In genomic region chr12:10362828-10363664, GRCh38 we compare ENCODE assay signal across 1 cellular context.
TF ChIP-seq lines count a peak whose summit lies in the region.

No MANE protein-coding gene starts in this region.

TF ChIP-seq in K562, 482 proteins besides CTCF, POLR2A, EP300 and RAD21 (continued from another document and continues in another):
- TF ChIP-seq, protein P1, sequence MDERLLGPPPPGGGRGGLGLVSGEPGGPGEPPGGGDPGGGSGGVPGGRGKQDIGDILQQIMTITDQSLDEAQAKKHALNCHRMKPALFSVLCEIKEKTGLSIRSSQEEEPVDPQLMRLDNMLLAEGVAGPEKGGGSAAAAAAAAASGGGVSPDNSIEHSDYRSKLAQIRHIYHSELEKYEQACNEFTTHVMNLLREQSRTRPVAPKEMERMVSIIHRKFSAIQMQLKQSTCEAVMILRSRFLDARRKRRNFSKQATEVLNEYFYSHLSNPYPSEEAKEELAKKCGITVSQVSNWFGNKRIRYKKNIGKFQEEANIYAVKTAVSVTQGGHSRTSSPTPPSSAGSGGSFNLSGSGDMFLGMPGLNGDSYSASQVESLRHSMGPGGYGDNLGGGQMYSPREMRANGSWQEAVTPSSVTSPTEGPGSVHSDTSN (CRISPR knock-in tag; IDR thresholded peaks at IDR 0.05; ENCODE audit: low read depth), result no peak
- TF ChIP-seq, protein P1 (tag; conservative IDR thresholded peaks at IDR 0.05; ENCODE audit: low read depth), result peak; percentile 78
- TF ChIP-seq, protein P2, sequence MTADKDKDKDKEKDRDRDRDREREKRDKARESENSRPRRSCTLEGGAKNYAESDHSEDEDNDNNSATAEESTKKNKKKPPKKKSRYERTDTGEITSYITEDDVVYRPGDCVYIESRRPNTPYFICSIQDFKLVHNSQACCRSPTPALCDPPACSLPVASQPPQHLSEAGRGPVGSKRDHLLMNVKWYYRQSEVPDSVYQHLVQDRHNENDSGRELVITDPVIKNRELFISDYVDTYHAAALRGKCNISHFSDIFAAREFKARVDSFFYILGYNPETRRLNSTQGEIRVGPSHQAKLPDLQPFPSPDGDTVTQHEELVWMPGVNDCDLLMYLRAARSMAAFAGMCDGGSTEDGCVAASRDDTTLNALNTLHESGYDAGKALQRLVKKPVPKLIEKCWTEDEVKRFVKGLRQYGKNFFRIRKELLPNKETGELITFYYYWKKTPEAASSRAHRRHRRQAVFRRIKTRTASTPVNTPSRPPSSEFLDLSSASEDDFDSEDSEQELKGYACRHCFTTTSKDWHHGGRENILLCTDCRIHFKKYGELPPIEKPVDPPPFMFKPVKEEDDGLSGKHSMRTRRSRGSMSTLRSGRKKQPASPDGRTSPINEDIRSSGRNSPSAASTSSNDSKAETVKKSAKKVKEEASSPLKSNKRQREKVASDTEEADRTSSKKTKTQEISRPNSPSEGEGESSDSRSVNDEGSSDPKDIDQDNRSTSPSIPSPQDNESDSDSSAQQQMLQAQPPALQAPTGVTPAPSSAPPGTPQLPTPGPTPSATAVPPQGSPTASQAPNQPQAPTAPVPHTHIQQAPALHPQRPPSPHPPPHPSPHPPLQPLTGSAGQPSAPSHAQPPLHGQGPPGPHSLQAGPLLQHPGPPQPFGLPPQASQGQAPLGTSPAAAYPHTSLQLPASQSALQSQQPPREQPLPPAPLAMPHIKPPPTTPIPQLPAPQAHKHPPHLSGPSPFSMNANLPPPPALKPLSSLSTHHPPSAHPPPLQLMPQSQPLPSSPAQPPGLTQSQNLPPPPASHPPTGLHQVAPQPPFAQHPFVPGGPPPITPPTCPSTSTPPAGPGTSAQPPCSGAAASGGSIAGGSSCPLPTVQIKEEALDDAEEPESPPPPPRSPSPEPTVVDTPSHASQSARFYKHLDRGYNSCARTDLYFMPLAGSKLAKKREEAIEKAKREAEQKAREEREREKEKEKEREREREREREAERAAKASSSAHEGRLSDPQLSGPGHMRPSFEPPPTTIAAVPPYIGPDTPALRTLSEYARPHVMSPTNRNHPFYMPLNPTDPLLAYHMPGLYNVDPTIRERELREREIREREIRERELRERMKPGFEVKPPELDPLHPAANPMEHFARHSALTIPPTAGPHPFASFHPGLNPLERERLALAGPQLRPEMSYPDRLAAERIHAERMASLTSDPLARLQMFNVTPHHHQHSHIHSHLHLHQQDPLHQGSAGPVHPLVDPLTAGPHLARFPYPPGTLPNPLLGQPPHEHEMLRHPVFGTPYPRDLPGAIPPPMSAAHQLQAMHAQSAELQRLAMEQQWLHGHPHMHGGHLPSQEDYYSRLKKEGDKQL (CRISPR knock-in tag; IDR thresholded peaks at IDR 0.05; ENCODE audit: borderline replicate concordance), result no peak
- peak; percentile 84 for TF ChIP-seq MEIS2 (IDR thresholded peaks at IDR 0.05; ENCODE audit: partially characterized antibody)
- TF ChIP-seq SMARCE1 (IDR thresholded peaks at IDR 0.05), result peak; percentile 76
- peak; percentile 78; the same call in 1 of the 2 replicates for TF ChIP-seq GATA2 (CRISPR knock-in tag; IDR thresholded peaks at IDR 0.05)
- TF ChIP-seq SRSF9 (IDR thresholded peaks at IDR 0.05; ENCODE audit: borderline replicate concordance, low read depth, low read length), result no peak
- peak; percentile 48; the same call in 1 of the 2 replicates for TF ChIP-seq MYBL2 (IDR thresholded peaks at IDR 0.05; ENCODE audit: low read depth)
- TF ChIP-seq MYBL2 (CRISPR knock-in tag; IDR thresholded peaks at IDR 0.05; ENCODE audit: borderline replicate concordance), result no peak
- no peak for TF ChIP-seq XRCC4 (IDR thresholded peaks at IDR 0.05; ENCODE audit: extremely low read depth, insufficient read depth, insufficient read length)
- TF ChIP-seq, protein P3, sequence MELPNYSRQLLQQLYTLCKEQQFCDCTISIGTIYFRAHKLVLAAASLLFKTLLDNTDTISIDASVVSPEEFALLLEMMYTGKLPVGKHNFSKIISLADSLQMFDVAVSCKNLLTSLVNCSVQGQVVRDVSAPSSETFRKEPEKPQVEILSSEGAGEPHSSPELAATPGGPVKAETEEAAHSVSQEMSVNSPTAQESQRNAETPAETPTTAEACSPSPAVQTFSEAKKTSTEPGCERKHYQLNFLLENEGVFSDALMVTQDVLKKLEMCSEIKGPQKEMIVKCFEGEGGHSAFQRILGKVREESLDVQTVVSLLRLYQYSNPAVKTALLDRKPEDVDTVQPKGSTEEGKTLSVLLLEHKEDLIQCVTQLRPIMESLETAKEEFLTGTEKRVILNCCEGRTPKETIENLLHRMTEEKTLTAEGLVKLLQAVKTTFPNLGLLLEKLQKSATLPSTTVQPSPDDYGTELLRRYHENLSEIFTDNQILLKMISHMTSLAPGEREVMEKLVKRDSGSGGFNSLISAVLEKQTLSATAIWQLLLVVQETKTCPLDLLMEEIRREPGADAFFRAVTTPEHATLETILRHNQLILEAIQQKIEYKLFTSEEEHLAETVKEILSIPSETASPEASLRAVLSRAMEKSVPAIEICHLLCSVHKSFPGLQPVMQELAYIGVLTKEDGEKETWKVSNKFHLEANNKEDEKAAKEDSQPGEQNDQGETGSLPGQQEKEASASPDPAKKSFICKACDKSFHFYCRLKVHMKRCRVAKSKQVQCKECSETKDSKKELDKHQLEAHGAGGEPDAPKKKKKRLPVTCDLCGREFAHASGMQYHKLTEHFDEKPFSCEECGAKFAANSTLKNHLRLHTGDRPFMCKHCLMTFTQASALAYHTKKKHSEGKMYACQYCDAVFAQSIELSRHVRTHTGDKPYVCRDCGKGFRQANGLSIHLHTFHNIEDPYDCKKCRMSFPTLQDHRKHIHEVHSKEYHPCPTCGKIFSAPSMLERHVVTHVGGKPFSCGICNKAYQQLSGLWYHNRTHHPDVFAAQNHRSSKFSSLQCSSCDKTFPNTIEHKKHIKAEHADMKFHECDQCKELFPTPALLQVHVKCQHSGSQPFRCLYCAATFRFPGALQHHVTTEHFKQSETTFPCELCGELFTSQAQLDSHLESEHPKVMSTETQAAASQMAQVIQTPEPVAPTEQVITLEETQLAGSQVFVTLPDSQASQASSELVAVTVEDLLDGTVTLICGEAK (IDR thresholded peaks at IDR 0.05), result peak; percentile 78
- TF ChIP-seq, protein P3 (CRISPR knock-in tag; IDR thresholded peaks at IDR 0.05), result peak; percentile 70
- TF ChIP-seq TAF1 (IDR thresholded peaks at IDR 0.05; ENCODE audit: control insufficient read depth, extremely low read depth, insufficient read depth, low read length, severe bottlenecking), result no peak
- TF ChIP-seq, protein P4, sequence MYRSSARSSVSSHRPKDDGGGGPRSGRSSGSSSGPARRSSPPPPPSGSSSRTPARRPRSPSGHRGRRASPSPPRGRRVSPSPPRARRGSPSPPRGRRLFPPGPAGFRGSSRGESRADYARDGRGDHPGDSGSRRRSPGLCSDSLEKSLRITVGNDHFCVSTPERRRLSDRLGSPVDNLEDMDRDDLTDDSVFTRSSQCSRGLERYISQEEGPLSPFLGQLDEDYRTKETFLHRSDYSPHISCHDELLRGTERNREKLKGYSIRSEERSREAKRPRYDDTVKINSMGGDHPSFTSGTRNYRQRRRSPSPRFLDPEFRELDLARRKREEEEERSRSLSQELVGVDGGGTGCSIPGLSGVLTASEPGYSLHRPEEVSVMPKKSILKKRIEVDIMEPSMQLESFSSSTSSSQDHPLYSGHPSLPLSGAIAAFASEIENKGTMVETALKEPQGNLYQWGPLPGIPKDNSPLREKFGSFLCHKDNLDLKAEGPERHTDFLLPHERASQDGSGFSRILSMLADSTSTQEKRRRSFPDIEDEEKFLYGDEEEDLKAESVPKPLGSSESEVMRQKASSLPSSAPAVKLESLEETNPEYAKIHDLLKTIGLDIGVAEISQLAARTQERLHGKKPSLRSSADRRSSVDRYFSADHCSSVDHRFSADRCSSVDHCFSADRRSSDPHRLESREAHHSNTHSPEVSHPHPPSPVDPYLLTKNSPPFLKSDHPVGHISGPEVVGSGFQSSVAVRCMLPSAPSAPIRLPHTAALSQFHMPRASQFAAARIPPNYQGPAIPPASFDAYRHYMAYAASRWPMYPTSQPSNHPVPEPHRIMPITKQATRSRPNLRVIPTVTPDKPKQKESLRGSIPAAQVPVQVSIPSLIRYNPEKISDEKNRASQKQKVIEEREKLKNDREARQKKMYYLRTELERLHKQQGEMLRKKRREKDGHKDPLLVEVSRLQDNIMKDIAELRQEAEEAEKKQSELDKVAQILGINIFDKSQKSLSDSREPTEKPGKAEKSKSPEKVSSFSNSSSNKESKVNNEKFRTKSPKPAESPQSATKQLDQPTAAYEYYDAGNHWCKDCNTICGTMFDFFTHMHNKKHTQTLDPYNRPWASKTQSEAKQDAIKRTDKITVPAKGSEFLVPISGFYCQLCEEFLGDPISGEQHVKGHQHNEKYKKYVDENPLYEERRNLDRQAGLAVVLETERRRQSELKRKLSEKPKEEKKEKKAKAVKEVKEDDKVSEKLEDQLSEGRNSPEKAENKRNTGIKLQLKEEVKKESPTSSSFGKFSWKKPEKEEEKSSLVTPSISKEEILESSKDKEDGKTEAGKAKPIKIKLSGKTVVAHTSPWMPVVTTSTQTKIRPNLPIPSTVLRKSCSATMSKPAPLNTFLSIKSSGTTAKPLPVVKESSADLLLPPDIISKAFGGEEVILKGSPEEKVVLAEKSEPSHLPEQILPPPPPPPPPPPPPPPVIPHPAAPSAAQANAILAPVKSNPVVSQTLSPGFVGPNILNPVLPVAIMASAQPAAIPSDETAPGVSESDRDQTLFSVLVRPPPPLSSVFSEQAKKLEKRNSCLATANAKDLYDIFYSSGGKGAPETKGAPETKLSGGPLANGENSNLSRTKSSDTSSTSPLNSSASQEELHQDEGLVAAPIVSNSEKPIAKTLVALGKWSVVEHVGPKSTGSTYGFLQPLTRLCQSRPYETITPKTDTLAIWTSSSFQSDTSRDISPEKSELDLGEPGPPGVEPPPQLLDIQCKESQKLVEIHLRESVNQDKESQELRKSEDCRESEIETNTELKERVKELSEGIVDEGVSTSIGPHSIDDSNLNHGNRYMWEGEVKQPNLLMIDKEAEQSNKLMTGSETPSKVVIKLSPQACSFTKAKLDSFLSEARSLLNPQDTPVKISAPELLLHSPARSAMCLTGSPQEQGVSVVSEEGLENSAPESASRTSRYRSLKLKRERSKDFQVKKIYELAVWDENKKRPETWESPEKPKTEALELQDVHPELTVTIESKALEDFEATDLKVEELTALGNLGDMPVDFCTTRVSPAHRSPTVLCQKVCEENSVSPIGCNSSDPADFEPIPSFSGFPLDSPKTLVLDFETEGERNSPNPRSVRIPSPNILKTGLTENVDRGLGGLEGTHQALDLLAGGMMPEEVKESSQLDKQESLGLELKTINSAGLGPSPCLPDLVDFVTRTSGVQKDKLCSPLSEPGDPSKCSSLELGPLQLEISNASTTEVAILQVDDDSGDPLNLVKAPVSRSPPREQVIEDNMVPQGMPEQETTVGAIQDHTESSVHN (IDR thresholded peaks at IDR 0.05; ENCODE audit: borderline replicate concordance in 1 of 2, low read depth in 1 of 2), result 0 out of 4 replicates have a peak, but pooled peaks of 1 of the 2 experiments have one; percentile 41
- TF ChIP-seq, protein P5, sequence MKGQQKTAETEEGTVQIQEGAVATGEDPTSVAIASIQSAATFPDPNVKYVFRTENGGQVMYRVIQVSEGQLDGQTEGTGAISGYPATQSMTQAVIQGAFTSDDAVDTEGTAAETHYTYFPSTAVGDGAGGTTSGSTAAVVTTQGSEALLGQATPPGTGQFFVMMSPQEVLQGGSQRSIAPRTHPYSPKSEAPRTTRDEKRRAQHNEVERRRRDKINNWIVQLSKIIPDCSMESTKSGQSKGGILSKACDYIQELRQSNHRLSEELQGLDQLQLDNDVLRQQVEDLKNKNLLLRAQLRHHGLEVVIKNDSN (CRISPR knock-in tag; IDR thresholded peaks at IDR 0.05), result no peak
- no peak for TF ChIP-seq ZNF217 (CRISPR knock-in tag; IDR thresholded peaks at IDR 0.05)
- TF ChIP-seq JUN (IDR thresholded peaks at IDR 0.05; ENCODE audit: borderline replicate concordance, low read depth, low read length), result 0 out of 2 replicates have a peak, but pooled peaks have one; percentile 17
- TF ChIP-seq JUN (CRISPR knock-in tag; IDR thresholded peaks at IDR 0.05; ENCODE audit: borderline replicate concordance), result no peak
- no peak for TF ChIP-seq GATAD2A (IDR thresholded peaks at IDR 0.05)
- TF ChIP-seq STAT5B (CRISPR knock-in tag; IDR thresholded peaks at IDR 0.05), result no peak
- TF ChIP-seq ZFP30 (CRISPR knock-in tag; IDR thresholded peaks at IDR 0.05; ENCODE audit: borderline replicate concordance), result no peak
- TF ChIP-seq NR2C2 (CRISPR knock-in tag; IDR thresholded peaks at IDR 0.05), result no peak
- no peak for TF ChIP-seq NR2C2 (tag; IDR thresholded peaks at IDR 0.05)
- peak; percentile 74 for TF ChIP-seq SMARCA4 (IDR thresholded peaks at IDR 0.05)
- peak; percentile 57; the same call in 1 of the 2 replicates for TF ChIP-seq KLF16 (IDR thresholded peaks at IDR 0.05)
- TF ChIP-seq NFRKB (IDR thresholded peaks at IDR 0.05; ENCODE audit: low read depth), result 0 out of 2 replicates have a peak, but pooled peaks have one; percentile 34
- TF ChIP-seq ZNF133 (CRISPR knock-in tag; IDR thresholded peaks at IDR 0.05), result no peak
- TF ChIP-seq PCBP1 (IDR thresholded peaks at IDR 0.05; ENCODE audit: low read depth, low read length, poor library complexity, severe bottlenecking), result no peak
